In genomic region chr16:58462089-58462488, GRCh38 we compare ENCODE assay signal across 1 cellular context.
TF ChIP-seq lines count a peak whose summit lies in the region.

No MANE protein-coding gene starts in this region.

TF ChIP-seq in neural cell, 6 proteins besides CTCF, POLR2A, EP300 and RAD21 (continued from another document):
- TF ChIP-seq REST (IDR thresholded peaks at IDR 0.05; ENCODE audit: borderline replicate concordance) = no peak
- no peak for TF ChIP-seq MXI1 (conservative IDR thresholded peaks at IDR 0.05; ENCODE audit: poor library complexity, severe bottlenecking)
- no peak for TF ChIP-seq SMC3 (conservative IDR thresholded peaks at IDR 0.05; ENCODE audit: poor library complexity)
